1 cellular context compared by ENCODE assay signal in genomic region chr12:13044002-13044858, GRCh38.
TF ChIP-seq lines count a peak whose summit lies in the region.

FAM234B (plus strand) TSS chr12:13044381; CDS start chr12:13044404, 23 bp downstream.

TF ChIP-seq in SK-N-SH, 30 proteins besides CTCF, POLR2A, EP300 and RAD21 (continued from another document):
- TF ChIP-seq YY1 (IDR thresholded peaks at IDR 0.05; ENCODE audit: low read depth) (peak; percentile 90), JUND (IDR thresholded peaks at IDR 0.05) (no peak), RCOR1 (IDR thresholded peaks at IDR 0.05; ENCODE audit: low read length) (no peak), FOSL2 (IDR thresholded peaks at IDR 0.05; ENCODE audit: borderline replicate concordance, low read depth) (no peak), FOXJ3 (CRISPR knock-in tag; IDR thresholded peaks at IDR 0.05) (no peak), POLR2AphosphoS5 (IDR thresholded peaks at IDR 0.05; ENCODE audit: low read depth, low read length) (peak; percentile 32; the same call in 1 of the 2 replicates), PBX3 (IDR thresholded peaks at IDR 0.05) (no peak), IRF3 (IDR thresholded peaks at IDR 0.05; ENCODE audit: low read depth, low read length) (no peak), TCF12 (IDR thresholded peaks at IDR 0.05) (no peak), MEF2A (IDR thresholded peaks at IDR 0.05; ENCODE audit: borderline replicate concordance, low read depth) (no peak), TAF1 (IDR thresholded peaks at IDR 0.05; ENCODE audit: borderline replicate concordance, low read depth, low read length) (peak; percentile 62), REST (IDR thresholded peaks at IDR 0.05; ENCODE audit: low read depth, low read length) (peak; percentile 81), NFIC (IDR thresholded peaks at IDR 0.05; ENCODE audit: borderline replicate concordance) (no peak), ELF1 (IDR thresholded peaks at IDR 0.05) (no peak), CHD2 (IDR thresholded peaks at IDR 0.05; ENCODE audit: low read length, partially characterized antibody) (no peak)
- TF ChIP-seq, protein P1, sequence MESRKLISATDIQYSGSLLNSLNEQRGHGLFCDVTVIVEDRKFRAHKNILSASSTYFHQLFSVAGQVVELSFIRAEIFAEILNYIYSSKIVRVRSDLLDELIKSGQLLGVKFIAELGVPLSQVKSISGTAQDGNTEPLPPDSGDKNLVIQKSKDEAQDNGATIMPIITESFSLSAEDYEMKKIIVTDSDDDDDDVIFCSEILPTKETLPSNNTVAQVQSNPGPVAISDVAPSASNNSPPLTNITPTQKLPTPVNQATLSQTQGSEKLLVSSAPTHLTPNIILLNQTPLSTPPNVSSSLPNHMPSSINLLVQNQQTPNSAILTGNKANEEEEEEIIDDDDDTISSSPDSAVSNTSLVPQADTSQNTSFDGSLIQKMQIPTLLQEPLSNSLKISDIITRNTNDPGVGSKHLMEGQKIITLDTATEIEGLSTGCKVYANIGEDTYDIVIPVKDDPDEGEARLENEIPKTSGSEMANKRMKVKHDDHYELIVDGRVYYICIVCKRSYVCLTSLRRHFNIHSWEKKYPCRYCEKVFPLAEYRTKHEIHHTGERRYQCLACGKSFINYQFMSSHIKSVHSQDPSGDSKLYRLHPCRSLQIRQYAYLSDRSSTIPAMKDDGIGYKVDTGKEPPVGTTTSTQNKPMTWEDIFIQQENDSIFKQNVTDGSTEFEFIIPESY (IDR thresholded peaks at IDR 0.05; ENCODE audit: borderline replicate concordance, low read depth), result no peak
